10 cellular contexts compared by ENCODE assay signal in genomic region chr3:129723558-129724324, GRCh38.
DNase-seq lines count a peak whose midpoint lies in the region; ATAC-seq and TF ChIP-seq lines count a peak whose summit lies in the region.
"Had no signal": no experiment of that assay in that cellular context is flagged by ENCODE, and none has a peak within 500 bp of the region (broad histone marks: within the 10 kb centered on the region; RNA-seq: fewer than 3 reads in every experiment).

No MANE protein-coding gene starts in this region.

- H3K27me3 ChIP-seq in adrenal gland (no peaks in the 10 kb centered on the region), cardiac muscle cell (no peaks in the 10 kb centered on the region)
- H3K27me3 ChIP-seq in CD8-positive, alpha-beta T cell (ENCODE audit: insufficient read depth, low read length) = no peaks in the 10 kb centered on the region

- H3K9me3 Mint-ChIP-seq in CD8-positive, alpha-beta T cell = no peaks in the 10 kb centered on the region
- no peaks in the 10 kb centered on the region for H3K9me3 Mint-ChIP-seq in effector memory CD8-positive, alpha-beta T cell
- H3K9me3 Mint-ChIP-seq in activated CD4-positive, alpha-beta memory T cell treated with anti-CD3 and anti-CD28 coated beads, Interleukin-2, amount 10 ng/mL, durations not matched to agents 7 days and 5 days = no peaks in the 10 kb centered on the region

- H3K27ac ChIP-seq in adrenal gland (peak overlapping the region; percentile 43 to 77 (median 74)), cardiac muscle cell (peak overlapping the region; percentile 41)
- H3K27ac ChIP-seq in CD8-positive, alpha-beta T cell (ENCODE audit: low read depth, low read length) = no peak overlapping the region

- H3K36me3 ChIP-seq in adrenal gland (replicated peaks in 1 of 2) (no peaks in the 10 kb centered on the region), cardiac muscle cell (no peaks in the 10 kb centered on the region)
- no peaks in the 10 kb centered on the region for H3K36me3 ChIP-seq in CD8-positive, alpha-beta T cell (ENCODE audit: insufficient read depth, low read length)

- peak; percentile 25 to 87 for TF ChIP-seq POLR2A in adrenal gland (IDR thresholded peaks at IDR 0.05)

- CTCF ChIA-PET in CD8-positive, alpha-beta T cell (lab: Charles Lee) = interaction anchor here (0.7 to 1.2 kb wide), 3 partner anchors 11 to 210 kb away, joined by 3 read pairs; no protein-coding TSS in a partner anchor
- CTCF ChIA-PET in activated CD4-positive, alpha-beta memory T cell treated with anti-CD3 and anti-CD28 coated beads, Interleukin-2, amount 10 ng/mL, durations not matched to agents 7 days and 5 days (lab: Charles Lee) = no interaction called here

- no peaks in the 10 kb centered on the region for H3K27me3 Mint-ChIP-seq in CD8-positive, alpha-beta T cell (ENCODE audit: low read depth)
- no peaks in the 10 kb centered on the region for H3K27me3 Mint-ChIP-seq in effector memory CD8-positive, alpha-beta T cell
- no peaks in the 10 kb centered on the region for H3K27me3 Mint-ChIP-seq in activated CD4-positive, alpha-beta memory T cell treated with anti-CD3 and anti-CD28 coated beads, Interleukin-2, amount 10 ng/mL, durations not matched to agents 7 days and 5 days

- H3K9me3 ChIP-seq in adrenal gland (replicated peaks in 1 of 3) (no peaks in the 10 kb centered on the region), cardiac muscle cell (ENCODE audit: low read depth) (no peaks in the 10 kb centered on the region)
- H3K9me3 ChIP-seq in CD8-positive, alpha-beta T cell (ENCODE audit: low read length) = no peaks in the 10 kb centered on the region

- intact Hi-C loops in adrenal gland (cut with DNase I) = no loop called here
- intact Hi-C loops in CD8-positive, alpha-beta T cell (cut with DNase I, micrococcal nuclease) = no loop called here

- ATAC-seq in CD8-positive, alpha-beta T cell = no peak
- ATAC-seq in effector memory CD8-positive, alpha-beta T cell (replicated peaks) = no peak

- H3K27ac Mint-ChIP-seq in CD8-positive, alpha-beta T cell = no peak overlapping the region
- H3K27ac Mint-ChIP-seq in effector memory CD8-positive, alpha-beta T cell = peak overlapping the region in 1 of 2 donors; percentile 2
- no peak overlapping the region for H3K27ac Mint-ChIP-seq in activated CD4-positive, alpha-beta memory T cell treated with anti-CD3 and anti-CD28 coated beads, Interleukin-2, amount 10 ng/mL, durations not matched to agents 7 days and 5 days

- DNase-seq in Ammon's horn (ENCODE audit: low spot score) (peak; percentile 39), adrenal gland (peak; percentile 77 to 95 (median 91)), cardiac muscle cell (ENCODE audit: low read depth in 1 of 2, low spot score in 1 of 2) (peak; percentile 28 to 94), pons (ENCODE audit: low spot score) (peak; percentile 63)
- no peak for DNase-seq in CD8-positive, alpha-beta T cell
- DNase-seq in effector memory CD8-positive, alpha-beta T cell = no peak
- no peak for DNase-seq in activated CD4-positive, alpha-beta memory T cell treated with anti-CD3 and anti-CD28 coated beads, Interleukin-2, amount 10 ng/mL, durations not matched to agents 7 days and 5 days
- no peak for DNase-seq in effector CD8-positive, alpha-beta T cell (lab: John Stamatoyannopoulos, UW)
- DNase-seq: NCI-H2171; stimulated activated naive CD4-positive, alpha-beta T cell treated with Interleukin-2 at 50 U/mL for 16 hours had no signal

- H3K4me3 Mint-ChIP-seq in CD8-positive, alpha-beta T cell = no peak overlapping the region
- H3K4me3 Mint-ChIP-seq in effector memory CD8-positive, alpha-beta T cell = no peak overlapping the region
- H3K4me3 Mint-ChIP-seq in activated CD4-positive, alpha-beta memory T cell treated with anti-CD3 and anti-CD28 coated beads, Interleukin-2, amount 10 ng/mL, durations not matched to agents 7 days and 5 days = no peak overlapping the region

- H3K4me3 ChIP-seq in adrenal gland (peak overlapping the region in 2 of 4 donors; percentile 2 to 38), cardiac muscle cell (no peak overlapping the region)
- H3K4me3 ChIP-seq in CD8-positive, alpha-beta T cell (ENCODE audit: low read depth, low read length) = no peak overlapping the region

- 28 to 42% (median 38%) methylated on average over 6 of the region's 6 CpGs for WGBS in adrenal gland, 4 donors

- TF ChIP-seq CTCF in adrenal gland (IDR thresholded peaks at IDR 0.05) = no peak
- TF ChIP-seq CTCF in cardiac muscle cell (IDR thresholded peaks at IDR 0.05; ENCODE audit: low read depth, low read length) = no peak
- TF ChIP-seq CTCF in CD8-positive, alpha-beta T cell (IDR thresholded peaks at IDR 0.05) = no peak

- peaks cover 3% of the 10 kb centered on the region for H3K36me3 Mint-ChIP-seq in CD8-positive, alpha-beta T cell
- peaks cover 2% of the 10 kb centered on the region for H3K36me3 Mint-ChIP-seq in effector memory CD8-positive, alpha-beta T cell (ENCODE audit: insufficient read depth)
- no peaks in the 10 kb centered on the region for H3K36me3 Mint-ChIP-seq in activated CD4-positive, alpha-beta memory T cell treated with anti-CD3 and anti-CD28 coated beads, Interleukin-2, amount 10 ng/mL, durations not matched to agents 7 days and 5 days (ENCODE audit: low read depth)

- POLR2A ChIA-PET in CD8-positive, alpha-beta T cell (lab: Charles Lee) = no interaction called here
- POLR2A ChIA-PET in activated CD4-positive, alpha-beta memory T cell treated with anti-CD3 and anti-CD28 coated beads, Interleukin-2, amount 10 ng/mL, durations not matched to agents 7 days and 5 days (lab: Charles Lee) = interaction anchor here (0.6 kb wide), 1 partner anchor 170 kb away, joined by 3 read pairs; the partner anchor contains the start of gene TMCC1

- H3K4me1 Mint-ChIP-seq in CD8-positive, alpha-beta T cell (ENCODE audit: low read depth) = peaks cover 4% of the 10 kb centered on the region
- peaks cover 1 to 4% of the 10 kb centered on the region in 2 donors for H3K4me1 Mint-ChIP-seq in effector memory CD8-positive, alpha-beta T cell (ENCODE audit: low read depth in 2 of 2)
- H3K4me1 Mint-ChIP-seq in activated CD4-positive, alpha-beta memory T cell treated with anti-CD3 and anti-CD28 coated beads, Interleukin-2, amount 10 ng/mL, durations not matched to agents 7 days and 5 days = no peaks in the 10 kb centered on the region

- H3K4me1 ChIP-seq in adrenal gland (replicated peaks in 1 of 2) (peaks cover 5 to 40% of the 10 kb centered on the region in 2 donors), cardiac muscle cell (ENCODE audit: low read depth) (peaks cover 16% of the 10 kb centered on the region)
- no peaks in the 10 kb centered on the region for H3K4me1 ChIP-seq in CD8-positive, alpha-beta T cell (ENCODE audit: insufficient read depth, low read length)

Comparison
In these comparisons a context has a peak if more than half of its experiments do, and no peak if none do; other contexts are left out.
1. DNase-seq: peak in Ammon's horn (single experiment), adrenal gland (7 of 7), cardiac muscle cell (2 of 2) and pons (single experiment); none in CD8-positive, alpha-beta T cell (0 of 7), effector memory CD8-positive, alpha-beta T cell (0 of 3), activated CD4-positive, alpha-beta memory T cell treated with anti-CD3 and anti-CD28 coated beads, Interleukin-2, amount 10 ng/mL, durations not matched to agents 7 days and 5 days (single experiment) and effector CD8-positive, alpha-beta T cell (single experiment).